ENCODE assay signal across 33 cellular contexts in genomic region chr3:193972816-193973215, GRCh38.
DNase-seq lines count a peak whose midpoint lies in the region; ATAC-seq and TF ChIP-seq lines count a peak whose summit lies in the region.
"Had no signal": no experiment of that assay in that cellular context is flagged by ENCODE, and none has a peak within 500 bp of the region (broad histone marks: within the 10 kb centered on the region; RNA-seq: fewer than 3 reads in every experiment).

No MANE protein-coding gene starts in this region.

- peaks cover 13% of the 10 kb centered on the region; the same call in 1 of the 2 replicates for H3F3A ChIP-seq in PC-9 (ENCODE audit: insufficient read depth, low read depth)

- BruUV-seq in PC-9 (replicated peaks; lab: Mats Ljungman, UMichigan): no TSS peak

- CTCF ChIA-PET in PC-9 (lab: Charles Lee): no interaction called here

- no peaks in the 10 kb centered on the region for H3K79me2 ChIP-seq in PC-9 (ENCODE audit: low read depth)

- TF ChIP-seq CTCF in PC-9 (conservative IDR thresholded peaks at IDR 0.05): no peak
- no peak for TF ChIP-seq CTCF in fibroblast of mammary gland (conservative IDR thresholded peaks at IDR 0.05; ENCODE audit: control insufficient read depth, insufficient read depth, low read depth, low read length)
- TF ChIP-seq CTCF in nephron progenitor cell (IDR thresholded peaks at IDR 0.05): no peak
- TF ChIP-seq CTCF in glutamatergic neuron (IDR thresholded peaks at IDR 0.05; ENCODE audit: partially characterized antibody, unreplicated experiment): no peak
- no peak for TF ChIP-seq CTCF in body of pancreas (IDR thresholded peaks at IDR 0.05)

- H3K27ac Mint-ChIP-seq in nephron progenitor cell: no peak overlapping the region
- H3K27ac Mint-ChIP-seq in glutamatergic neuron (ENCODE audit: unreplicated experiment): no peak overlapping the region
- H3K27ac Mint-ChIP-seq: activated CD4-positive, alpha-beta memory T cell treated with anti-CD3 and anti-CD28 coated beads for 36 hours; activated naive CD4-positive, alpha-beta T cell treated with anti-CD3 and anti-CD28 coated beads for 36 hours; activated T-helper 1 cell treated with anti-CD3 and anti-CD28 coated beads, Interleukin-12 subunit alpha, Interleukin-12 subunit beta, Interleukin-2, Interleukin-4 antibody, amounts not matched to agents 30 ng/mL and 10 ng/mL and 1 ng/mL, durations not matched to agents 14 hours and 24 hours and 36 hours; B cell; CD4-positive, alpha-beta memory T cell; natural killer cell; stimulated activated memory B cell treated with anti-CD40 and anti-IgM and Interleukin-4, amounts not matched to agents 10 μg/mL and 1 μg/mL and 100 μg/mL, for 72 hours had no signal

- peaks cover 73% of the 10 kb centered on the region for H3K4me1 Mint-ChIP-seq in nephron progenitor cell
- H3K4me1 Mint-ChIP-seq in glutamatergic neuron (ENCODE audit: low read depth, unreplicated experiment): peaks cover 8% of the 10 kb centered on the region
- H3K4me1 Mint-ChIP-seq: natural killer cell had no signal

- 76 to 86% methylated on average over 3 of the region's 3 CpGs for WGBS in body of pancreas, 2 donors

- H3K4me3 Mint-ChIP-seq in nephron progenitor cell (peak overlapping the region; percentile 3), glutamatergic neuron (ENCODE audit: unreplicated experiment) (no peak overlapping the region)
- H3K4me3 Mint-ChIP-seq: activated CD4-positive, alpha-beta memory T cell treated with anti-CD3 and anti-CD28 coated beads for 36 hours; activated naive CD4-positive, alpha-beta T cell treated with anti-CD3 and anti-CD28 coated beads for 36 hours; activated T-helper 1 cell treated with anti-CD3 and anti-CD28 coated beads, Interleukin-12 subunit alpha, Interleukin-12 subunit beta, Interleukin-2, Interleukin-4 antibody, amounts not matched to agents 30 ng/mL and 10 ng/mL and 1 ng/mL, durations not matched to agents 14 hours and 24 hours and 36 hours; B cell; CD4-positive, alpha-beta memory T cell; natural killer cell; stimulated activated memory B cell treated with anti-CD40 and anti-IgM and Interleukin-4, amounts not matched to agents 10 μg/mL and 1 μg/mL and 100 μg/mL, for 72 hours had no signal

- no peak overlapping the region for H3K4me3 ChIP-seq in PC-9
- no peak overlapping the region for H3K4me3 ChIP-seq in fibroblast of mammary gland (ENCODE audit: control insufficient read depth, low read depth, low read length)
- no peak overlapping the region for H3K4me3 ChIP-seq in body of pancreas
- H3K4me3 ChIP-seq: A549, colonic mucosa, heart left ventricle, left ventricle myocardium inferior had no signal

- H3K9me3 Mint-ChIP-seq in nephron progenitor cell (no peaks in the 10 kb centered on the region), glutamatergic neuron (ENCODE audit: unreplicated experiment) (peaks cover 1% of the 10 kb centered on the region)
- H3K9me3 Mint-ChIP-seq: activated CD4-positive, alpha-beta memory T cell treated with anti-CD3 and anti-CD28 coated beads for 36 hours; activated naive CD4-positive, alpha-beta T cell treated with anti-CD3 and anti-CD28 coated beads for 36 hours; activated T-helper 1 cell treated with anti-CD3 and anti-CD28 coated beads, Interleukin-12 subunit alpha, Interleukin-12 subunit beta, Interleukin-2, Interleukin-4 antibody, amounts not matched to agents 30 ng/mL and 10 ng/mL and 1 ng/mL, durations not matched to agents 14 hours and 24 hours and 36 hours; CD4-positive, alpha-beta memory T cell; natural killer cell; stimulated activated memory B cell treated with anti-CD40 and anti-IgM and Interleukin-4, amounts not matched to agents 10 μg/mL and 1 μg/mL and 100 μg/mL, for 72 hours had no signal

- H3K27me3 Mint-ChIP-seq in nephron progenitor cell (ENCODE audit: low read depth, poor library complexity): peaks cover 27% of the 10 kb centered on the region
- H3K27me3 Mint-ChIP-seq in glutamatergic neuron (ENCODE audit: unreplicated experiment): peaks cover 3% of the 10 kb centered on the region

- intact Hi-C loops in PC-9 (cut with micrococcal nuclease; ENCODE audit: unreplicated experiment) (loop anchor here (10.0 kb wide), 2 partner anchors 188 to 308 kb away; no protein-coding TSS in a partner anchor), body of pancreas (cut with DNase I) (no loop called here)

- H3K36me3 ChIP-seq in PC-9 (ENCODE audit: low read depth) (no peaks in the 10 kb centered on the region), body of pancreas (replicated peaks in 1 of 2; ENCODE audit: insufficient read depth in 1 of 2, low read depth in 2 of 2) (no peaks in the 10 kb centered on the region)
- H3K36me3 ChIP-seq: colonic mucosa, heart left ventricle, left ventricle myocardium inferior had no signal

- peak overlapping the region; percentile 10; the same call in 1 of the 2 replicates for H3K4me2 ChIP-seq in PC-9
- H3K4me2 ChIP-seq: A549 had no signal

- no peaks in the 10 kb centered on the region for H3K36me3 Mint-ChIP-seq in nephron progenitor cell (ENCODE audit: low read depth)
- H3K36me3 Mint-ChIP-seq in glutamatergic neuron (ENCODE audit: unreplicated experiment): no peaks in the 10 kb centered on the region
- H3K36me3 Mint-ChIP-seq: activated CD4-positive, alpha-beta memory T cell treated with anti-CD3 and anti-CD28 coated beads for 36 hours; CD4-positive, alpha-beta memory T cell; natural killer cell; stimulated activated memory B cell treated with anti-CD40 and anti-IgM and Interleukin-4, amounts not matched to agents 10 μg/mL and 1 μg/mL and 100 μg/mL, for 72 hours had no signal

- H3K27me3 ChIP-seq in PC-9 (ENCODE audit: insufficient read depth, low read depth) (no peaks in the 10 kb centered on the region), body of pancreas (no peaks in the 10 kb centered on the region)
- H3K27me3 ChIP-seq: colonic mucosa had no signal

- no peaks in the 10 kb centered on the region for H4K20me1 ChIP-seq in PC-9 (ENCODE audit: insufficient read depth)

- H3K4me1 ChIP-seq in PC-9 (replicated peaks; ENCODE audit: insufficient read depth) (peaks cover 48% of the 10 kb centered on the region), body of pancreas (peaks cover 6% of the 10 kb centered on the region)
- H3K4me1 ChIP-seq: colonic mucosa had no signal

- DNase-seq in AG20443 (ENCODE audit: low spot score) (peak; percentile 50), PC-9 (no peak), fibroblast of mammary gland (ENCODE audit: low read depth) (peak; percentile 49), nephron progenitor cell (no peak), glutamatergic neuron (no peak), body of pancreas (no peak), COLO668 (lab: John Stamatoyannopoulos, UW; ENCODE audit: unreplicated experiment) (no peak)
- DNase-seq: activated CD4-positive, alpha-beta memory T cell treated with anti-CD3 and anti-CD28 coated beads for 36 hours; activated CD4-positive, alpha-beta T cell treated with anti-CD3 and anti-CD28 coated beads for 1 hour; activated CD8-positive, alpha-beta memory T cell treated with anti-CD3 and anti-CD28 coated beads, Interleukin-2, amount 50 U/mL, for 48 hours; activated naive CD4-positive, alpha-beta T cell treated with anti-CD3 and anti-CD28 coated beads for 36 hours; CD4-positive, alpha-beta memory T cell; colonic mucosa; effector CD4-positive, alpha-beta T cell; HCEC 1CT; heart left ventricle; islet precursor cell; Karpas-422; left ventricle myocardium inferior; natural killer cell; NCI-H1436 treated with DMSO at 0.1 percent for 48 hours; NCI-H2081 treated with DMSO at 0.1 percent for 48 hours; NCI-H2227 treated with DMSO at 0.1 percent for 48 hours; Right ventricle myocardium superior; T-helper 2 cell; trophoblast cell had no signal

- H3K27ac ChIP-seq in PC-9 (no peak overlapping the region), body of pancreas (no peak overlapping the region)
- H3K27ac ChIP-seq: A549, colonic mucosa, epithelial cell of prostate, heart left ventricle, left ventricle myocardium inferior had no signal

- no peaks in the 10 kb centered on the region for H3K9me2 ChIP-seq in PC-9 (ENCODE audit: insufficient read depth)

- H3K9me3 ChIP-seq in PC-9 (ENCODE audit: insufficient read depth, low read depth): 0 out of 2 replicates have a peak, but pooled peaks cover 3% of the 10 kb centered on the region
- no peaks in the 10 kb centered on the region for H3K9me3 ChIP-seq in body of pancreas
- H3K9me3 ChIP-seq: A549, colonic mucosa, heart left ventricle, left ventricle myocardium inferior had no signal

- POLR2A ChIA-PET in PC-9 (lab: Charles Lee; ENCODE audit: unreplicated experiment): no interaction called here

- no peak overlapping the region for H2AFZ ChIP-seq in PC-9

- no peak for ATAC-seq in body of pancreas
- no peak for ATAC-seq in HG03159 (IDR thresholded peaks at IDR 0.05; ENCODE audit: unreplicated experiment)
- ATAC-seq: A549; heart left ventricle; HepG2; natural killer cell; stimulated activated memory B cell treated with anti-CD40 and anti-IgM and Interleukin-4, amounts not matched to agents 10 μg/mL and 1 μg/mL and 100 μg/mL, for 72 hours had no signal

- TF ChIP-seq POLR2A in body of pancreas (IDR thresholded peaks at IDR 0.05): no peak

Comparison
In these comparisons a context has a peak if more than half of its experiments do, and no peak if none do; other contexts are left out.
1. DNase-seq: peak in AG20443 (single experiment) and fibroblast of mammary gland (single experiment); none in PC-9 (0 of 2), nephron progenitor cell (single experiment), glutamatergic neuron (single experiment), body of pancreas (0 of 4) and COLO668 (single experiment).